In the genomic region with DNA sequence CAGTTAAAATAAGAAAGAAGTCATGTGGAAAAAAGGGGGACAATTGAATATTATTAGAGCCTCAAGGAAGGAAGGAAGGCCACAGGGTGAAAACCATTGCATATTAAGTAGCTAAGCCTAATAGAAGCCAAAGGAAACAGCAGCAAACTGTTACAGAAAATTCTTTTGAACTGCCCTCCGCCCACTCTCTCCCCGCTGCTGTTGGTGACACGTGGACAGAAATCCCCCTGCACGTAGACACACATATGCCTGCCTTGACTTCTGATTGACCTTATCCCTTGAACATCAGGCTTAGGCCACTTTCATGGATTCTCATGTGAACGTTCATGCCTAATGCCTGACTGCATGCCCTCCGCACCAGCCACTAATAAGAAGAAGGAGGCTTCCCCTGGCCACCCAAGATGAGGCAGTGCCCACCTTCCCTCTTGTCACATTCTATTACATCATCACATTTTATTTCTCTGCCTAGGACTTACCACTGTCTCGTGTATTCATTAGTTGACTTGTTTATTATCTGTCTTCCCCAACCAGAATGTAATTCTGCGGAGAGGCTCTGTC, we compare ENCODE assay signal across 1 cellular context.
A peak's percentile ranks its signal among the peaks of the same experiment; 100 is the strongest.
TF ChIP-seq lines count a peak whose summit lies in the region.

No MANE protein-coding gene starts in this region.

TF ChIP-seq in K562, 482 proteins besides CTCF, POLR2A, EP300 and RAD21:
- TF ChIP-seq DPF2 (IDR thresholded peaks at IDR 0.05) (no peak), EGR1 (conservative IDR thresholded peaks at IDR 0.05) (peak; percentile 30), ZNF584 (CRISPR knock-in tag; IDR thresholded peaks at IDR 0.05; ENCODE audit: low read depth) (no peak), ZNF174 (CRISPR knock-in tag; IDR thresholded peaks at IDR 0.05) (no peak), CEBPG (CRISPR knock-in tag; IDR thresholded peaks at IDR 0.05) (no peak), CEBPG (tag; conservative IDR thresholded peaks at IDR 0.05 in 1 of 2, IDR thresholded peaks at IDR 0.05 in 1 of 2) (peak in 1 of 2 experiments; percentile 53; a peak in 2 of 4 replicates)
- TF ChIP-seq, protein P1, sequence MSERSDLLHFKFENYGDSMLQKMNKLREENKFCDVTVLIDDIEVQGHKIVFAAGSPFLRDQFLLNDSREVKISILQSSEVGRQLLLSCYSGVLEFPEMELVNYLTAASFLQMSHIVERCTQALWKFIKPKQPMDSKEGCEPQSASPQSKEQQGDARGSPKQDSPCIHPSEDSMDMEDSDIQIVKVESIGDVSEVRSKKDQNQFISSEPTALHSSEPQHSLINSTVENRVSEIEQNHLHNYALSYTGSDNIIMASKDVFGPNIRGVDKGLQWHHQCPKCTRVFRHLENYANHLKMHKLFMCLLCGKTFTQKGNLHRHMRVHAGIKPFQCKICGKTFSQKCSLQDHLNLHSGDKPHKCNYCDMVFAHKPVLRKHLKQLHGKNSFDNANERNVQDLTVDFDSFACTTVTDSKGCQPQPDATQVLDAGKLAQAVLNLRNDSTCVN (CRISPR knock-in tag; IDR thresholded peaks at IDR 0.05) = no peak
- TF ChIP-seq, protein P2, sequence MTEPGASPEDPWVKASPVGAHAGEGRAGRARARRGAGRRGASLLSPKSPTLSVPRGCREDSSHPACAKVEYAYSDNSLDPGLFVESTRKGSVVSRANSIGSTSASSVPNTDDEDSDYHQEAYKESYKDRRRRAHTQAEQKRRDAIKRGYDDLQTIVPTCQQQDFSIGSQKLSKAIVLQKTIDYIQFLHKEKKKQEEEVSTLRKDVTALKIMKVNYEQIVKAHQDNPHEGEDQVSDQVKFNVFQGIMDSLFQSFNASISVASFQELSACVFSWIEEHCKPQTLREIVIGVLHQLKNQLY (CRISPR knock-in tag; conservative IDR thresholded peaks at IDR 0.05) = no peak
- TF ChIP-seq, protein P3, sequence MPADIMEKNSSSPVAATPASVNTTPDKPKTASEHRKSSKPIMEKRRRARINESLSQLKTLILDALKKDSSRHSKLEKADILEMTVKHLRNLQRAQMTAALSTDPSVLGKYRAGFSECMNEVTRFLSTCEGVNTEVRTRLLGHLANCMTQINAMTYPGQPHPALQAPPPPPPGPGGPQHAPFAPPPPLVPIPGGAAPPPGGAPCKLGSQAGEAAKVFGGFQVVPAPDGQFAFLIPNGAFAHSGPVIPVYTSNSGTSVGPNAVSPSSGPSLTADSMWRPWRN (IDR thresholded peaks at IDR 0.05; ENCODE audit: low read depth) = no peak
